1 cellular context compared by ENCODE assay signal in the genomic region with DNA sequence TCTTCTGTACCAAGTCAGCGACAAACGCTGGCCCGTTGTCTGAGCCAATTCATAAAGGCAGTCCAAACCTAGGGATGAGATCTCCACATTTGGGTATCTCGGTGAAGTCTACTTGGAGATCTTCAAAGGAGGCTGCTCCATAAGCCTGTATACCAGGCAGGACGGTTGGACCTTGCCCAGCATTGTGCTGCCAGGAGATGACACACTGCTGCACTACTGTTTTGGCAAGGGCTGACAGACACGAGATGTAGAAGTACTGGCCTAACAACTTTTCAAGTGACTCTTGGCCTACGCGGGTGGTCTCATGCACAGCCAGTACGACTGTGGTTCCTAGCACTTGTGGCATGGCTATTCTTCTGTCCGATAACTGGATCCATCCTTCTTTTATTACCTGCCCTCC.
TF ChIP-seq lines count a peak whose summit lies in the region.

No MANE protein-coding gene starts in this region.

TF ChIP-seq in HepG2, 621 proteins besides CTCF, POLR2A, EP300 and RAD21:
- TF ChIP-seq, protein P1, sequence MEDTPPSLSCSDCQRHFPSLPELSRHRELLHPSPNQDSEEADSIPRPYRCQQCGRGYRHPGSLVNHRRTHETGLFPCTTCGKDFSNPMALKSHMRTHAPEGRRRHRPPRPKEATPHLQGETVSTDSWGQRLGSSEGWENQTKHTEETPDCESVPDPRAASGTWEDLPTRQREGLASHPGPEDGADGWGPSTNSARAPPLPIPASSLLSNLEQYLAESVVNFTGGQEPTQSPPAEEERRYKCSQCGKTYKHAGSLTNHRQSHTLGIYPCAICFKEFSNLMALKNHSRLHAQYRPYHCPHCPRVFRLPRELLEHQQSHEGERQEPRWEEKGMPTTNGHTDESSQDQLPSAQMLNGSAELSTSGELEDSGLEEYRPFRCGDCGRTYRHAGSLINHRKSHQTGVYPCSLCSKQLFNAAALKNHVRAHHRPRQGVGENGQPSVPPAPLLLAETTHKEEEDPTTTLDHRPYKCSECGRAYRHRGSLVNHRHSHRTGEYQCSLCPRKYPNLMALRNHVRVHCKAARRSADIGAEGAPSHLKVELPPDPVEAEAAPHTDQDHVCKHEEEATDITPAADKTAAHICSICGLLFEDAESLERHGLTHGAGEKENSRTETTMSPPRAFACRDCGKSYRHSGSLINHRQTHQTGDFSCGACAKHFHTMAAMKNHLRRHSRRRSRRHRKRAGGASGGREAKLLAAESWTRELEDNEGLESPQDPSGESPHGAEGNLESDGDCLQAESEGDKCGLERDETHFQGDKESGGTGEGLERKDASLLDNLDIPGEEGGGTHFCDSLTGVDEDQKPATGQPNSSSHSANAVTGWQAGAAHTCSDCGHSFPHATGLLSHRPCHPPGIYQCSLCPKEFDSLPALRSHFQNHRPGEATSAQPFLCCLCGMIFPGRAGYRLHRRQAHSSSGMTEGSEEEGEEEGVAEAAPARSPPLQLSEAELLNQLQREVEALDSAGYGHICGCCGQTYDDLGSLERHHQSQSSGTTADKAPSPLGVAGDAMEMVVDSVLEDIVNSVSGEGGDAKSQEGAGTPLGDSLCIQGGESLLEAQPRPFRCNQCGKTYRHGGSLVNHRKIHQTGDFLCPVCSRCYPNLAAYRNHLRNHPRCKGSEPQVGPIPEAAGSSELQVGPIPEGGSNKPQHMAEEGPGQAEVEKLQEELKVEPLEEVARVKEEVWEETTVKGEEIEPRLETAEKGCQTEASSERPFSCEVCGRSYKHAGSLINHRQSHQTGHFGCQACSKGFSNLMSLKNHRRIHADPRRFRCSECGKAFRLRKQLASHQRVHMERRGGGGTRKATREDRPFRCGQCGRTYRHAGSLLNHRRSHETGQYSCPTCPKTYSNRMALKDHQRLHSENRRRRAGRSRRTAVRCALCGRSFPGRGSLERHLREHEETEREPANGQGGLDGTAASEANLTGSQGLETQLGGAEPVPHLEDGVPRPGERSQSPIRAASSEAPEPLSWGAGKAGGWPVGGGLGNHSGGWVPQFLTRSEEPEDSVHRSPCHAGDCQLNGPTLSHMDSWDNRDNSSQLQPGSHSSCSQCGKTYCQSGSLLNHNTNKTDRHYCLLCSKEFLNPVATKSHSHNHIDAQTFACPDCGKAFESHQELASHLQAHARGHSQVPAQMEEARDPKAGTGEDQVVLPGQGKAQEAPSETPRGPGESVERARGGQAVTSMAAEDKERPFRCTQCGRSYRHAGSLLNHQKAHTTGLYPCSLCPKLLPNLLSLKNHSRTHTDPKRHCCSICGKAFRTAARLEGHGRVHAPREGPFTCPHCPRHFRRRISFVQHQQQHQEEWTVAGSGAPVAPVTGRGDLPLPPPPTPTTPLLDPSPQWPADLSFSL (CRISPR knock-in tag; IDR thresholded peaks at IDR 0.05): no peak
- no peak for TF ChIP-seq ZNF292 (CRISPR knock-in tag; IDR thresholded peaks at IDR 0.05; ENCODE audit: borderline replicate concordance, low read depth)
- no peak for TF ChIP-seq ZNF101 (CRISPR knock-in tag; IDR thresholded peaks at IDR 0.05; ENCODE audit: borderline replicate concordance, low read depth)
- TF ChIP-seq ARNT2 (CRISPR knock-in tag; IDR thresholded peaks at IDR 0.05; ENCODE audit: low read depth): no peak
- TF ChIP-seq, protein P2, sequence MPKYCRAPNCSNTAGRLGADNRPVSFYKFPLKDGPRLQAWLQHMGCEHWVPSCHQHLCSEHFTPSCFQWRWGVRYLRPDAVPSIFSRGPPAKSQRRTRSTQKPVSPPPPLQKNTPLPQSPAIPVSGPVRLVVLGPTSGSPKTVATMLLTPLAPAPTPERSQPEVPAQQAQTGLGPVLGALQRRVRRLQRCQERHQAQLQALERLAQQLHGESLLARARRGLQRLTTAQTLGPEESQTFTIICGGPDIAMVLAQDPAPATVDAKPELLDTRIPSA (CRISPR knock-in tag; IDR thresholded peaks at IDR 0.05; ENCODE audit: borderline replicate concordance): no peak
- TF ChIP-seq GATAD2A (CRISPR knock-in tag; IDR thresholded peaks at IDR 0.05): no peak
- TF ChIP-seq ZBTB7A (CRISPR knock-in tag; IDR thresholded peaks at IDR 0.05): no peak
